Comparison of ENCODE assay signal across 1 cellular context in the genomic region with DNA sequence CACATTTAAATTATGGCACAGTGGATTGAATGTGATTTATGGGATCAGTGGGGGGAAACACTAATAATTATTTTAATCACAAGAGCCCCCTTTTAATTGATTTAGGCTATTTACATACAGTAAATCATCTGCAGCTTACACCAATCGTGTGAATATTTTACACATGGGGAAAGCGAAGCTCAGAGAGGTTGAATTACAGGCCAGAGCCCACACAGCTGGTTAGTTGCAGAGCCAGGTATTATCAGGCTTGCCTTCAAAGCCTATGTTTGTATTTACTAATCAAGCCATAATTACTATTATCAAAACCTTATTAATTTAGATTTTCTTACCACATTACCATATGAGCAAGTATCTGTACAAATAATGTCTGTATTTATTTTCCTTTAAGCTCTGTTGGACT.
TF ChIP-seq lines count a peak whose summit lies in the region.

No MANE protein-coding gene starts in this region.

TF ChIP-seq in GM12878, 131 proteins besides CTCF, POLR2A, EP300 and RAD21:
- no peak for TF ChIP-seq PBX3 (IDR thresholded peaks at IDR 0.05; ENCODE audit: insufficient replicate concordance, low read depth, low read length)
- TF ChIP-seq POLR2AphosphoS2 (IDR thresholded peaks at IDR 0.05; ENCODE audit: low read depth, low read length) = no peak
- TF ChIP-seq PAX5 (IDR thresholded peaks at IDR 0.05; ENCODE audit: borderline replicate concordance, low read depth, low read length) = no peak
- TF ChIP-seq ESRRA (IDR thresholded peaks at IDR 0.05; ENCODE audit: low read length) = no peak
